Comparison of ENCODE assay signal across 27 cellular contexts in the genomic region with DNA sequence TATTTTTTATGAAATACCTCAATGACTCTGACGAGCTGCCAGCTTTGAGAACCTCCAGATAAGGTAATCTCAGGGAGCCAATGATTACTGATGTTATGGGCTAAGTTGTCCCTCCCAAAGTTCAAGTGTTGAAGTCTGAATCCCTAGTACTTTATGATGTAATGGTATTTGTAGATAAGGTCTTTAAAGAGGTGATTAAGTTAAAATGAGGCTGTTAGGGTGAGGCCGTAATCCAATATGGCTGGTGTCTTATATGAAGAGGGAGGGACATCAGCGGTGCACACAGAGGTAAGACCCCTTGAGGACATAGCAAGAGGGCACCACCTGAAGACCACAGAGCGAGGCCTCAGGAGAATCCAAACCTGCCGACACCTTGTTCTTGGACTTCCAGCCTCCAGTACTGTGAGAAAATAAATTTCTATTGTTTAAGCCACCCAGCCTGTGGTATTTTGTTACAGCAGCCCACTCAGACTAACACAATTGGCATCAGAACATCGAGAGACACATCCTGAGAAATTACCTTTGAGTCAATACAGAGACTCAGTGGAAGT. TPM values are rescaled to one million over a fixed set of nuclear protein-coding genes. Genes with fewer than 3 reads are reported as not detected.
"Had no signal": no experiment of that assay in that cellular context is flagged by ENCODE, and none has a peak within 500 bp of the region (broad histone marks: within the 10 kb centered on the region; RNA-seq: fewer than 3 reads in every experiment).

No MANE protein-coding gene starts in this region.

- H3K27ac ChIP-seq: neural progenitor cell, ovary, parathyroid adenoma, psoas muscle, skin epidermis, stomach, thoracic aorta, thyroid gland, transverse colon, upper lobe of right lung, uterus had no signal

- DNase-seq: naive thymus-derived CD4-positive, alpha-beta T cell; natural killer cell; occipital lobe; ovary; posterior cingulate gyrus; psoas muscle; right cardiac atrium; stimulated activated CD4-positive, alpha-beta T cell treated with anti-CD3 and anti-CD28 coated beads, Interleukin-15, amount 100 ng/mL, for 24 hours; stimulated activated CD4-positive, alpha-beta T cell treated with anti-CD3 and anti-CD28 coated beads, Interleukin-2, amount 100 ng/mL, for 24 hours; stimulated activated CD4-positive, alpha-beta T cell treated with anti-CD3 and anti-CD28 coated beads, Interleukin-2, amount 100 ng/mL, for 48 hours; stimulated activated CD4-positive, alpha-beta T cell treated with anti-CD3 and anti-CD28 coated beads, Interleukin-4, amount 100 ng/mL, for 24 hours; stimulated activated naive B cell treated with anti-CD40 and anti-IgM and Interleukin-4, amounts not matched to agents 10 μg/mL and 1 μg/mL and 100 μg/mL, for 72 hours; stimulated activated naive CD4-positive, alpha-beta T cell treated with Interleukin-2 at 50 U/mL for 16 hours; stomach; thyroid gland; transverse colon; upper lobe of right lung; uterus had no signal

- H3K4me2 ChIP-seq: neural progenitor cell had no signal

- H3K36me3 ChIP-seq: neural progenitor cell, ovary, stomach, thoracic aorta, thyroid gland, transverse colon, upper lobe of right lung, uterus had no signal

- H3K4me3 ChIP-seq: neural progenitor cell, ovary, psoas muscle, skin epidermis, stomach, thoracic aorta, thyroid gland, transverse colon, upper lobe of right lung, uterus had no signal

- H3K27me3 ChIP-seq: neural progenitor cell, ovary, thyroid gland, transverse colon, upper lobe of right lung, uterus had no signal

- H3K79me2 ChIP-seq: parathyroid adenoma had no signal

- H3K4me1 ChIP-seq: parathyroid adenoma, psoas muscle, stomach, thyroid gland, transverse colon, upper lobe of right lung, uterus had no signal

- H2AFZ ChIP-seq: neural progenitor cell, parathyroid adenoma had no signal

- H3K9ac ChIP-seq: neural progenitor cell, parathyroid adenoma had no signal

- H3K9me3 ChIP-seq: ovary, psoas muscle, stomach, thoracic aorta, thyroid gland, transverse colon, upper lobe of right lung, uterus had no signal

- ATAC-seq: naive thymus-derived CD4-positive, alpha-beta T cell; natural killer cell; psoas muscle; right cardiac atrium; sciatic nerve; stimulated activated effector memory CD8-positive, alpha-beta T cell treated with anti-CD3 and anti-CD28 coated beads, Interleukin-12 subunit alpha, Interleukin-12 subunit beta, amount 100 ng/mL, for 72 hours; stimulated activated naive B cell treated with anti-CD40 and anti-IgM and Interleukin-4, amounts not matched to agents 10 μg/mL and 1 μg/mL and 100 μg/mL, for 72 hours; upper lobe of right lung had no signal

RNA-seq across cellular contexts. Expression of gene DDO, which starts 19.8 kb away (rescaled TPM):
- total RNA-seq: progenitor cell of endocrine pancreas had no signal
- polyA plus RNA-seq: naive thymus-derived CD4-positive, alpha-beta T cell; neural cell had no signal

RNA-seq across cellular contexts. Expression of gene SLC22A16, which starts 41.3 kb away (rescaled TPM):
- total RNA-seq: natural killer cell, progenitor cell of endocrine pancreas, psoas muscle, renal cortical epithelial cell, transverse colon had no signal
- polyA plus RNA-seq: naive thymus-derived CD4-positive, alpha-beta T cell; neural cell; right cardiac atrium had no signal
